2 cellular contexts compared by ENCODE assay signal in genomic region chr12:116885496-116885895, GRCh38.
TF ChIP-seq lines count a peak whose summit lies in the region.

No MANE protein-coding gene starts in this region.

TF ChIP-seq in GM12878, 131 proteins besides CTCF, POLR2A, EP300 and RAD21:
- TF ChIP-seq SPI1 (IDR thresholded peaks at IDR 0.05; ENCODE audit: borderline replicate concordance, insufficient read depth, low read depth, low read length) (peak; percentile 7; the same call in 1 of the 2 replicates), SUPT20H (IDR thresholded peaks at IDR 0.05; ENCODE audit: borderline replicate concordance, control insufficient read depth, low read depth, low read length) (no peak)

TF ChIP-seq in HepG2, 621 proteins besides CTCF, POLR2A, EP300 and RAD21:
- TF ChIP-seq HOXA7 (CRISPR knock-in tag; IDR thresholded peaks at IDR 0.05), result no peak
- TF ChIP-seq, protein P1, sequence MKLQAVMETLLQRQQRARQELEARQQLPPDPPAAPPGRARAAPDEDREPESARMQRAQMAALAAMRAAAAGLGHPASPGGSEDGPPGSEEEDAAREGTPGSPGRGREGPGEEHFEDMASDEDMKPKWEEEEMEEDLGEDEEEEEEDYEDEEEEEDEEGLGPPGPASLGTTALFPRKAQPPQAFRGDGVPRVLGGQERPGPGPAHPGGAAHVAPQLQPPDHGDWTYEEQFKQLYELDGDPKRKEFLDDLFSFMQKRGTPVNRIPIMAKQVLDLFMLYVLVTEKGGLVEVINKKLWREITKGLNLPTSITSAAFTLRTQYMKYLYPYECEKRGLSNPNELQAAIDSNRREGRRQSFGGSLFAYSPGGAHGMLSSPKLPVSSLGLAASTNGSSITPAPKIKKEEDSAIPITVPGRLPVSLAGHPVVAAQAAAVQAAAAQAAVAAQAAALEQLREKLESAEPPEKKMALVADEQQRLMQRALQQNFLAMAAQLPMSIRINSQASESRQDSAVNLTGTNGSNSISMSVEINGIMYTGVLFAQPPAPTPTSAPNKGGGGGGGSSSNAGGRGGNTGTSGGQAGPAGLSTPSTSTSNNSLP (IDR thresholded peaks at IDR 0.05; ENCODE audit: low read depth, low read length), result no peak
- no peak for TF ChIP-seq LBX2 (CRISPR knock-in tag; IDR thresholded peaks at IDR 0.05; ENCODE audit: borderline replicate concordance)
- no peak for TF ChIP-seq KLF9 (CRISPR knock-in tag; IDR thresholded peaks at IDR 0.05; ENCODE audit: low read depth)
- no peak for TF ChIP-seq ZNF331 (CRISPR knock-in tag; IDR thresholded peaks at IDR 0.05)
- TF ChIP-seq ZFY (CRISPR knock-in tag; IDR thresholded peaks at IDR 0.05), result no peak
- no peak for TF ChIP-seq ZNF143 (CRISPR knock-in tag; IDR thresholded peaks at IDR 0.05)
- no peak for TF ChIP-seq AKAP8 (CRISPR knock-in tag; IDR thresholded peaks at IDR 0.05)
- no peak for TF ChIP-seq CHCHD3 (CRISPR knock-in tag; IDR thresholded peaks at IDR 0.05)
TF ChIP-seq in HepG2: peak in this region for 0.
